1 cellular context compared by ENCODE assay signal in genomic region chr12:85188609-85189008, GRCh38.
TF ChIP-seq lines count a peak whose summit lies in the region.

No MANE protein-coding gene starts in this region.

TF ChIP-seq in PFSK-1, 5 proteins besides CTCF, POLR2A, EP300 and RAD21 (continued from another document):
- TF ChIP-seq, protein P1, sequence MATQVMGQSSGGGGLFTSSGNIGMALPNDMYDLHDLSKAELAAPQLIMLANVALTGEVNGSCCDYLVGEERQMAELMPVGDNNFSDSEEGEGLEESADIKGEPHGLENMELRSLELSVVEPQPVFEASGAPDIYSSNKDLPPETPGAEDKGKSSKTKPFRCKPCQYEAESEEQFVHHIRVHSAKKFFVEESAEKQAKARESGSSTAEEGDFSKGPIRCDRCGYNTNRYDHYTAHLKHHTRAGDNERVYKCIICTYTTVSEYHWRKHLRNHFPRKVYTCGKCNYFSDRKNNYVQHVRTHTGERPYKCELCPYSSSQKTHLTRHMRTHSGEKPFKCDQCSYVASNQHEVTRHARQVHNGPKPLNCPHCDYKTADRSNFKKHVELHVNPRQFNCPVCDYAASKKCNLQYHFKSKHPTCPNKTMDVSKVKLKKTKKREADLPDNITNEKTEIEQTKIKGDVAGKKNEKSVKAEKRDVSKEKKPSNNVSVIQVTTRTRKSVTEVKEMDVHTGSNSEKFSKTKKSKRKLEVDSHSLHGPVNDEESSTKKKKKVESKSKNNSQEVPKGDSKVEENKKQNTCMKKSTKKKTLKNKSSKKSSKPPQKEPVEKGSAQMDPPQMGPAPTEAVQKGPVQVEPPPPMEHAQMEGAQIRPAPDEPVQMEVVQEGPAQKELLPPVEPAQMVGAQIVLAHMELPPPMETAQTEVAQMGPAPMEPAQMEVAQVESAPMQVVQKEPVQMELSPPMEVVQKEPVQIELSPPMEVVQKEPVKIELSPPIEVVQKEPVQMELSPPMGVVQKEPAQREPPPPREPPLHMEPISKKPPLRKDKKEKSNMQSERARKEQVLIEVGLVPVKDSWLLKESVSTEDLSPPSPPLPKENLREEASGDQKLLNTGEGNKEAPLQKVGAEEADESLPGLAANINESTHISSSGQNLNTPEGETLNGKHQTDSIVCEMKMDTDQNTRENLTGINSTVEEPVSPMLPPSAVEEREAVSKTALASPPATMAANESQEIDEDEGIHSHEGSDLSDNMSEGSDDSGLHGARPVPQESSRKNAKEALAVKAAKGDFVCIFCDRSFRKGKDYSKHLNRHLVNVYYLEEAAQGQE (IDR thresholded peaks at IDR 0.05; ENCODE audit: insufficient read depth in 1 of 2, low read depth in 2 of 2, low read length in 2 of 2) = no peak
